Comparison of ENCODE assay signal across 1 cellular context in the genomic region with DNA sequence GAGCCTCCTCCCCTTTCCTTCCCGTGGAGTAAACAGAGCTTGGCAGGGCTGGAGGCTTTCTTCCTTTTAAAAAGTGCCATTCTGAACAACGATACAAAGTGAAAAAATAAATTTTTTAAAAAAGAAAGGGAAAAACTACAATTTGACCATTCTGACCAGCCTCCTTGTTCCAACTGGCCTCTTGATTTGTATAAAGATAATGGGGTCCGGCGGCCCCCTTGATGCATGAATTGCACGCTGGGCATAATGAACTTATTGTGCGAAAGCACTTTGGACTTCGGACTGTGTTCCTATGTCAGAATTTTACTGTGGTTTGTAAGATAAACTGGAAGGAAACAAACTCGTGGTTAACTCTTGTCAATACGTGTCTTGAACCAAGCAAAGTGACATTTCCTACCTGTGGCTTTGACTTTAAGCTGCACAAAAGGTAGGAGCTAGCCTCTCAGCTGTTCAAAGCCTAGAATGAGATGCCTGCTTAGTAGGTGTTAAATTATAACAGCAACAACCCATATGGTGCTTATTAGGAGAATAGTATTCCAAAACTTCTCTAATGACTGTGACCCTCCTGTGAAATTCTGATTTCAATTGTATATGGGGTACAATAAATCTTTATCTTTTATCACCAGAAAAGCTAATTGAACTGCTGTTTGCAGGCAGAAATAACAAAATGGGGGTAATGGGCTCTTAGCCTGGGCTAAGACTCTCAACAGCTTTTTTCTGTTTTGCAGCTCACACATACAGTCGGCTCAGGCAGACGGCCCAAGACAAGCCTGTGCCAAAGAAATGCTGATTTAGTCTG.
TF ChIP-seq lines count a peak whose summit lies in the region.

No MANE protein-coding gene starts in this region.

TF ChIP-seq in HEK293, 187 proteins besides CTCF, POLR2A, EP300 and RAD21 (continued from another document and continues in another):
- TF ChIP-seq ZNF518A (tag by site-specific recombination; conservative IDR thresholded peaks at IDR 0.05; ENCODE audit: low read depth) (no peak), ZBTB20 (tag by site-specific recombination; IDR thresholded peaks at IDR 0.05) (peak; percentile 22; the same call in 1 of the 2 replicates), ZNF423 (tag by site-specific recombination; IDR thresholded peaks at IDR 0.05) (no peak), ZNF624 (tag by site-specific recombination; IDR thresholded peaks at IDR 0.05) (no peak), BCL6B (tag by site-specific recombination; IDR thresholded peaks at IDR 0.05) (no peak), ZNF645 (tag by site-specific recombination; IDR thresholded peaks at IDR 0.05) (no peak), ZFHX2 (tag by site-specific recombination; conservative IDR thresholded peaks at IDR 0.05) (no peak), ZNF830 (tag by site-specific recombination; IDR thresholded peaks at IDR 0.05; ENCODE audit: low read depth) (no peak), ZNF324 (tag by site-specific recombination; IDR thresholded peaks at IDR 0.05) (no peak), ZNF16 (tag by site-specific recombination; IDR thresholded peaks at IDR 0.05; ENCODE audit: low read depth) (no peak), ZNF544 (tag by site-specific recombination; IDR thresholded peaks at IDR 0.05) (no peak), HOXC10 (CRISPR knock-in tag; IDR thresholded peaks at IDR 0.05) (no peak), HOXA7 (CRISPR knock-in tag; IDR thresholded peaks at IDR 0.05; ENCODE audit: borderline replicate concordance) (no peak), GLIS2 (tag by site-specific recombination; IDR thresholded peaks at IDR 0.05) (no peak; the same call in 1 of the 2 replicates), ZNF175 (tag by site-specific recombination; IDR thresholded peaks at IDR 0.05) (no peak), ZNF341 (tag by site-specific recombination; IDR thresholded peaks at IDR 0.05; ENCODE audit: low read depth) (peak; percentile 58), ZSCAN16 (tag by site-specific recombination; IDR thresholded peaks at IDR 0.05) (no peak), ZNF580 (tag by site-specific recombination; IDR thresholded peaks at IDR 0.05) (no peak), ZSCAN23 (tag by site-specific recombination; IDR thresholded peaks at IDR 0.05) (no peak), ZXDB (tag by site-specific recombination; IDR thresholded peaks at IDR 0.05) (no peak), ZNF112 (tag by site-specific recombination; IDR thresholded peaks at IDR 0.05) (no peak), EGR2 (tag by site-specific recombination; IDR thresholded peaks at IDR 0.05; ENCODE audit: low read depth) (no peak), RBAK (tag by site-specific recombination; IDR thresholded peaks at IDR 0.05) (no peak), TSHZ1 (tag by site-specific recombination; IDR thresholded peaks at IDR 0.05; ENCODE audit: borderline replicate concordance) (no peak), ZNF221 (tag by site-specific recombination; IDR thresholded peaks at IDR 0.05; ENCODE audit: borderline replicate concordance) (no peak), ZBTB17 (tag by site-specific recombination; IDR thresholded peaks at IDR 0.05) (peak; percentile 46; the same call in 1 of the 2 replicates), ZNF670 (tag by site-specific recombination; IDR thresholded peaks at IDR 0.05; ENCODE audit: low read depth) (no peak), KLF8 (tag by site-specific recombination; IDR thresholded peaks at IDR 0.05) (no peak), ZNF211 (tag by site-specific recombination; IDR thresholded peaks at IDR 0.05; ENCODE audit: low read depth) (no peak), SETDB1 (IDR thresholded peaks at IDR 0.05; ENCODE audit: insufficient read length, low read length) (no peak), ZNF48 (tag by site-specific recombination; IDR thresholded peaks at IDR 0.05) (no peak), SALL2 (tag by site-specific recombination; IDR thresholded peaks at IDR 0.05; ENCODE audit: borderline replicate concordance) (no peak), ZNF302 (tag by site-specific recombination; IDR thresholded peaks at IDR 0.05; ENCODE audit: low read depth) (no peak), ZBTB11 (tag by site-specific recombination; conservative IDR thresholded peaks at IDR 0.05; ENCODE audit: low read depth) (no peak), ZFP69B (tag by site-specific recombination; IDR thresholded peaks at IDR 0.05) (no peak)
- TF ChIP-seq, protein P1, sequence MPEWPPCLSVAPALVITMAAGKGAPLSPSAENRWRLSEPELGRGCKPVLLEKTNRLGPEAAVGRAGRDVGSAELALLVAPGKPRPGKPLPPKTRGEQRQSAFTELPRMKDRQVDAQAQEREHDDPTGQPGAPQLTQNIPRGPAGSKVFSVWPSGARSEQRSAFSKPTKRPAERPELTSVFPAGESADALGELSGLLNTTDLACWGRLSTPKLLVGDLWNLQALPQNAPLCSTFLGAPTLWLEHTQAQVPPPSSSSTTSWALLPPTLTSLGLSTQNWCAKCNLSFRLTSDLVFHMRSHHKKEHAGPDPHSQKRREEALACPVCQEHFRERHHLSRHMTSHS (tag by site-specific recombination; IDR thresholded peaks at IDR 0.05), result no peak
- TF ChIP-seq, protein P2, sequence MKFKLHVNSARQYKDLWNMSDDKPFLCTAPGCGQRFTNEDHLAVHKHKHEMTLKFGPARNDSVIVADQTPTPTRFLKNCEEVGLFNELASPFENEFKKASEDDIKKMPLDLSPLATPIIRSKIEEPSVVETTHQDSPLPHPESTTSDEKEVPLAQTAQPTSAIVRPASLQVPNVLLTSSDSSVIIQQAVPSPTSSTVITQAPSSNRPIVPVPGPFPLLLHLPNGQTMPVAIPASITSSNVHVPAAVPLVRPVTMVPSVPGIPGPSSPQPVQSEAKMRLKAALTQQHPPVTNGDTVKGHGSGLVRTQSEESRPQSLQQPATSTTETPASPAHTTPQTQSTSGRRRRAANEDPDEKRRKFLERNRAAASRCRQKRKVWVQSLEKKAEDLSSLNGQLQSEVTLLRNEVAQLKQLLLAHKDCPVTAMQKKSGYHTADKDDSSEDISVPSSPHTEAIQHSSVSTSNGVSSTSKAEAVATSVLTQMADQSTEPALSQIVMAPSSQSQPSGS (tag by site-specific recombination; IDR thresholded peaks at IDR 0.05; ENCODE audit: low read depth), result no peak
- TF ChIP-seq, protein P3, sequence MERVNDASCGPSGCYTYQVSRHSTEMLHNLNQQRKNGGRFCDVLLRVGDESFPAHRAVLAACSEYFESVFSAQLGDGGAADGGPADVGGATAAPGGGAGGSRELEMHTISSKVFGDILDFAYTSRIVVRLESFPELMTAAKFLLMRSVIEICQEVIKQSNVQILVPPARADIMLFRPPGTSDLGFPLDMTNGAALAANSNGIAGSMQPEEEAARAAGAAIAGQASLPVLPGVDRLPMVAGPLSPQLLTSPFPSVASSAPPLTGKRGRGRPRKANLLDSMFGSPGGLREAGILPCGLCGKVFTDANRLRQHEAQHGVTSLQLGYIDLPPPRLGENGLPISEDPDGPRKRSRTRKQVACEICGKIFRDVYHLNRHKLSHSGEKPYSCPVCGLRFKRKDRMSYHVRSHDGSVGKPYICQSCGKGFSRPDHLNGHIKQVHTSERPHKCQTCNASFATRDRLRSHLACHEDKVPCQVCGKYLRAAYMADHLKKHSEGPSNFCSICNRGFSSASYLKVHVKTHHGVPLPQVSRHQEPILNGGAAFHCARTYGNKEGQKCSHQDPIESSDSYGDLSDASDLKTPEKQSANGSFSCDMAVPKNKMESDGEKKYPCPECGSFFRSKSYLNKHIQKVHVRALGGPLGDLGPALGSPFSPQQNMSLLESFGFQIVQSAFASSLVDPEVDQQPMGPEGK (tag by site-specific recombination; IDR thresholded peaks at IDR 0.05), result no peak; the same call in 1 of the 2 replicates
